8 cellular contexts compared by ENCODE assay signal in the genomic region with DNA sequence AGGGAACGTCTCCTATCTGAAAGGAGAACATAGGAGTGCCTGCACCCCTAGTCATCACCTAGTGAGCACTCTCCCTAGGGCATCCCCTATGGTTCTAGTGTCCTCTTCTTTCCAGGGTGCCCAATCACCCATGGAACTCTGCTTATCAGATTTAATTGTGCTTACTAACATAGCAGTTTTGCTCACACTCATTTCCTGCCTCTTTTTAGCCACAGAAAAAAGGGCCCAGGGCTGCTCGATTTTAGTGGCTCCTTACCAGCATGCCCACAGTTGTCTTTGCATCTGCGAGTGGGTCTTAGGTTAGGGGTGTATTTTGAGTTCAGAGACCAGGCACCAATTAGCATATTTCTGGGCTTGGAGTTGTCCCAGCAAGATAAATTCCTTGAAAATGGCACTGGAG.
DNase-seq lines count a peak whose midpoint lies in the region; ATAC-seq and FAIRE-seq lines count a peak whose summit lies in the region.

No MANE protein-coding gene starts in this region.

- no peaks in the 10 kb centered on the region for H3K27me3 Mint-ChIP-seq in activated naive CD4-positive, alpha-beta T cell treated with anti-CD3 and anti-CD28 coated beads, Interleukin-2, amount 10 ng/mL, durations not matched to agents 7 days and 5 days
- H3K27me3 Mint-ChIP-seq in stimulated activated naive CD8-positive, alpha-beta T cell treated with anti-CD3 and anti-CD28 coated beads, Interleukin-15, Interleukin-2, amounts not matched to agents 100 ng/mL and 50 ng/mL, for 24 hours = no peaks in the 10 kb centered on the region

- ATAC-seq in HG03432 (IDR thresholded peaks at IDR 0.05; ENCODE audit: unreplicated experiment) = no peak

- DNase-seq in activated naive CD4-positive, alpha-beta T cell treated with anti-CD3 and anti-CD28 coated beads, Interleukin-2, amount 10 ng/mL, durations not matched to agents 7 days and 5 days = no peak
- no peak for DNase-seq in activated naive CD4-positive, alpha-beta T cell (lab: John Stamatoyannopoulos, UW)
- DNase-seq in HTR-8/SVneo (ENCODE audit: insufficient read length, low spot score) = no peak
- DNase-seq in activated T-cell treated with anti-CD3 and anti-CD28 coated beads, Interleukin-2, amount 50 U/mL, for 48 hours = peak; percentile 31 to 40
- no peak for DNase-seq in NCI-H69 (lab: John Stamatoyannopoulos, UW)
- no peak for DNase-seq in SHP77 (lab: John Stamatoyannopoulos, UW)

- H3K9me3 Mint-ChIP-seq in activated naive CD4-positive, alpha-beta T cell treated with anti-CD3 and anti-CD28 coated beads, Interleukin-2, amount 10 ng/mL, durations not matched to agents 7 days and 5 days = peaks cover 6% of the 10 kb centered on the region
- peaks cover 8% of the 10 kb centered on the region for H3K9me3 Mint-ChIP-seq in stimulated activated naive CD8-positive, alpha-beta T cell treated with anti-CD3 and anti-CD28 coated beads, Interleukin-15, Interleukin-2, amounts not matched to agents 100 ng/mL and 50 ng/mL, for 24 hours

- peak overlapping the region; percentile 89 for H3K4me3 Mint-ChIP-seq in activated naive CD4-positive, alpha-beta T cell treated with anti-CD3 and anti-CD28 coated beads, Interleukin-2, amount 10 ng/mL, durations not matched to agents 7 days and 5 days
- H3K4me3 Mint-ChIP-seq in stimulated activated naive CD8-positive, alpha-beta T cell treated with anti-CD3 and anti-CD28 coated beads, Interleukin-15, Interleukin-2, amounts not matched to agents 100 ng/mL and 50 ng/mL, for 24 hours = peak overlapping the region; percentile 91

- H3K4me1 Mint-ChIP-seq in activated naive CD4-positive, alpha-beta T cell treated with anti-CD3 and anti-CD28 coated beads, Interleukin-2, amount 10 ng/mL, durations not matched to agents 7 days and 5 days = peaks cover 47% of the 10 kb centered on the region
- H3K4me1 Mint-ChIP-seq in stimulated activated naive CD8-positive, alpha-beta T cell treated with anti-CD3 and anti-CD28 coated beads, Interleukin-15, Interleukin-2, amounts not matched to agents 100 ng/mL and 50 ng/mL, for 24 hours (ENCODE audit: low read depth) = peaks cover 74% of the 10 kb centered on the region

- H3K27ac Mint-ChIP-seq in activated naive CD4-positive, alpha-beta T cell treated with anti-CD3 and anti-CD28 coated beads, Interleukin-2, amount 10 ng/mL, durations not matched to agents 7 days and 5 days = peak overlapping the region; percentile 97
- peak overlapping the region; percentile 95 for H3K27ac Mint-ChIP-seq in stimulated activated naive CD8-positive, alpha-beta T cell treated with anti-CD3 and anti-CD28 coated beads, Interleukin-15, Interleukin-2, amounts not matched to agents 100 ng/mL and 50 ng/mL, for 24 hours

- CTCF ChIA-PET in activated naive CD4-positive, alpha-beta T cell treated with anti-CD3 and anti-CD28 coated beads, Interleukin-2, amount 10 ng/mL, durations not matched to agents 7 days and 5 days (lab: Charles Lee) = no interaction called here

- peak; percentile 13 for FAIRE-seq in HTR-8/SVneo (lab: Jason Lieb, UNC)

- peaks cover 27% of the 10 kb centered on the region for H3K36me3 Mint-ChIP-seq in activated naive CD4-positive, alpha-beta T cell treated with anti-CD3 and anti-CD28 coated beads, Interleukin-2, amount 10 ng/mL, durations not matched to agents 7 days and 5 days
- peaks cover 14% of the 10 kb centered on the region for H3K36me3 Mint-ChIP-seq in stimulated activated naive CD8-positive, alpha-beta T cell treated with anti-CD3 and anti-CD28 coated beads, Interleukin-15, Interleukin-2, amounts not matched to agents 100 ng/mL and 50 ng/mL, for 24 hours (ENCODE audit: low read depth)

Comparison
In these comparisons a context has a peak if more than half of its experiments do, and no peak if none do; other contexts are left out.
1. DNase-seq: peak in activated T-cell treated with anti-CD3 and anti-CD28 coated beads, Interleukin-2, amount 50 U/mL, for 48 hours (2 of 2); none in activated naive CD4-positive, alpha-beta T cell treated with anti-CD3 and anti-CD28 coated beads, Interleukin-2, amount 10 ng/mL, durations not matched to agents 7 days and 5 days (single experiment), activated naive CD4-positive, alpha-beta T cell (0 of 4), HTR-8/SVneo (single experiment), NCI-H69 (single experiment) and SHP77 (0 of 2).